7 cellular contexts compared by ENCODE assay signal in the genomic region with DNA sequence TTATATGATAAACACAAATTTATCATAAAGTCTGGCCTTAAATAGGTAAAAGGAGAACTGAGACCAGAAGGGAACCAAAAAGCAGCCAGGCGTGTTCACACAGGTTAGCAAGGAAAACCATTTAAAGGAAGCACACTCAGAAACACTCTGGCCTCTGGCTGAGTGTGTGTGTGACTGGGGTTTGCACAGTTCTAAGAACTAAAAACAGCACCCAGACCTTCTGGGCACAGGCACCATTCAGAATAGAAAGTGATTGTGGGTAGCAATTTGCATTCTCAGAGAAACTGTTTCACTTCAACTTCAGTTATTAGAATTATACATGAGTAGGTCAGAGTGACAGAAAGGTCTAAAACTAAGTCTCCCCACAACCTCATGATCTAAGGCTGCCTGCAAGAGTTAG.
DNase-seq lines count a peak whose midpoint lies in the region; ATAC-seq lines count a peak whose summit lies in the region.

No MANE protein-coding gene starts in this region.

- no peaks in the 10 kb centered on the region for H3K36me3 Mint-ChIP-seq in memory B cell

- peak overlapping the region; percentile 71 for H3K4me3 Mint-ChIP-seq in memory B cell

- DNase-seq in memory B cell (ENCODE audit: low spot score in 2 of 2) (peak; percentile 27 to 56), NCI-H128 (lab: John Stamatoyannopoulos, UW; ENCODE audit: unreplicated experiment) (no peak), globus pallidus (ENCODE audit: low spot score) (no peak), NCI-H1930 (lab: John Stamatoyannopoulos, UW) (no peak)

- peak overlapping the region; percentile 88 for H3K27ac Mint-ChIP-seq in memory B cell

- H3K27me3 Mint-ChIP-seq in memory B cell = no peaks in the 10 kb centered on the region

- ATAC-seq in GM18868 (IDR thresholded peaks at IDR 0.05; ENCODE audit: unreplicated experiment) (peak; percentile 99), GM21528 (IDR thresholded peaks at IDR 0.05; ENCODE audit: low FRiP score, unreplicated experiment) (peak; percentile 98), HG03520 (IDR thresholded peaks at IDR 0.05; ENCODE audit: unreplicated experiment) (peak; percentile 97), memory B cell (ENCODE audit: low read depth) (peak; percentile 94)

- no peaks in the 10 kb centered on the region for H3K9me3 Mint-ChIP-seq in memory B cell

- peaks cover 18% of the 10 kb centered on the region for H3K4me1 Mint-ChIP-seq in memory B cell

Comparison
In these comparisons a context has a peak if more than half of its experiments do, and no peak if none do; other contexts are left out.
1. DNase-seq: peak in memory B cell (2 of 2); none in NCI-H128 (single experiment), globus pallidus (single experiment) and NCI-H1930 (0 of 2).
2. Peak in every context shown above with its lines, with median percentiles within 50 percentile points of each other: ATAC-seq.